Comparison of ENCODE assay signal across 8 cellular contexts in the genomic region with DNA sequence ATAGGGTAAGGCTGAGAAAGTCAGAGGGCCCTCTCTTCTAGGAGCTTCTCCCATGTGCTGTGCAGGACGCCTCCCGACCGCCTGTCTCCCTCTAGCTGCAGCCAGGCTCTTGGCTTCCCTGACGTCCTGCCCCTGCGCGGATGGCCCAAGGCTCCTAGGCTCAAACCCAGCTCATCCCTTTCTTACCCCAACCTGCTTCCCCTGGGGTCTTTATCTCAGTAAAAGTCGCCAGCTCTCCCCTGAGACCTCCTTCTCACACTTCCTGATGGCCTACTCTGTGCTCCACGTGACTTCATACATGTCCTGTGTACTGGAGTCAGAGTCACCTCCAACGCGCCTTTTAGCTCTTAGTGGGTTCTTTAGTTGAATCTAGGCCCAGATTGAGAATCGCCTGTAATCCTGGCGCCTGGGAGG. TPM values are rescaled to one million over a fixed set of nuclear protein-coding genes. Genes with fewer than 3 reads are reported as not detected.
DNase-seq lines count a peak whose midpoint lies in the region; ATAC-seq and TF ChIP-seq lines count a peak whose summit lies in the region.

No MANE protein-coding gene starts in this region.

- H3K36me3 ChIP-seq in BLaER1 treated with 17β-estradiol and CSF1 and Interleukin-3, amounts not matched to agents 10 nM and 100 nM: peaks cover 17 to 28% (median 23%) of the 10 kb centered on the region in 11 experiments
- no peaks in the 10 kb centered on the region for H3K36me3 ChIP-seq in brain microvascular endothelial cell (replicated peaks)
- no peaks in the 10 kb centered on the region for H3K36me3 ChIP-seq in smooth muscle cell (ENCODE audit: low read depth)

- peak overlapping the region; percentile 88 to 97 (median 93) for H3K27ac ChIP-seq in BLaER1 treated with 17β-estradiol and CSF1 and Interleukin-3, amounts not matched to agents 10 nM and 100 nM
- H3K27ac ChIP-seq in brain microvascular endothelial cell: no peak overlapping the region
- H3K27ac ChIP-seq in smooth muscle cell (ENCODE audit: low read depth): peak overlapping the region; percentile 64

- H2AFZ ChIP-seq in smooth muscle cell (ENCODE audit: low read depth): peak overlapping the region; percentile 99

- peak overlapping the region; percentile 84 to 97 (median 92) for H3K9ac ChIP-seq in BLaER1 treated with 17β-estradiol and CSF1 and Interleukin-3, amounts not matched to agents 10 nM and 100 nM
- peak overlapping the region; percentile 89 for H3K9ac ChIP-seq in smooth muscle cell (ENCODE audit: low read depth)

- H3K4me3 ChIP-seq in BLaER1 treated with 17β-estradiol and CSF1 and Interleukin-3, amounts not matched to agents 10 nM and 100 nM: peak overlapping the region; percentile 65 to 89 (median 75)
- H3K4me3 ChIP-seq in brain microvascular endothelial cell (ENCODE audit: low read depth, low read length): peak overlapping the region; percentile 72
- peak overlapping the region; percentile 85 for H3K4me3 ChIP-seq in smooth muscle cell

- H4K20me1 ChIP-seq in BLaER1 treated with 17β-estradiol and CSF1 and Interleukin-3, amounts not matched to agents 10 nM and 100 nM: no peaks in the 10 kb centered on the region
- no peaks in the 10 kb centered on the region for H4K20me1 ChIP-seq in smooth muscle cell (ENCODE audit: low read depth)

- DNase-seq in NAMALWA (ENCODE audit: low spot score) (peak; percentile 72), T-helper 22 cell (ENCODE audit: low read depth) (peak; percentile 39), brain microvascular endothelial cell (peak; percentile 55), iPS-NIHi7 (ENCODE audit: extremely low spot score) (peak; percentile 80), smooth muscle cell (lab: John Stamatoyannopoulos, UW; ENCODE audit: unreplicated experiment) (peak; percentile 27)

- H3K27me3 ChIP-seq in BLaER1 treated with 17β-estradiol and CSF1 and Interleukin-3, amounts not matched to agents 10 nM and 100 nM: no peaks in the 10 kb centered on the region
- H3K27me3 ChIP-seq in brain microvascular endothelial cell (replicated peaks) (no peaks in the 10 kb centered on the region), smooth muscle cell (ENCODE audit: low read depth) (no peaks in the 10 kb centered on the region)

- peaks cover 30 to 51% (median 43%) of the 10 kb centered on the region in 10 experiments for H3K4me1 ChIP-seq in BLaER1 treated with 17β-estradiol and CSF1 and Interleukin-3, amounts not matched to agents 10 nM and 100 nM
- H3K4me1 ChIP-seq in smooth muscle cell (ENCODE audit: low read depth): peaks cover 13% of the 10 kb centered on the region

- no peaks in the 10 kb centered on the region for H3K9me3 ChIP-seq in BLaER1 treated with 17β-estradiol and CSF1 and Interleukin-3, amounts not matched to agents 10 nM and 100 nM (replicated peaks in 1 of 11)
- no peaks in the 10 kb centered on the region for H3K9me3 ChIP-seq in smooth muscle cell (replicated peaks; ENCODE audit: low read depth)

- 27% methylated on average over 11 of the region's 12 CpGs for WGBS in smooth muscle cell (ENCODE audit: low lambda C conversion rate)

- TF ChIP-seq CTCF in brain microvascular endothelial cell (IDR thresholded peaks at IDR 0.05; ENCODE audit: low read depth, low read length, missing control alignments) (peak; percentile 83), smooth muscle cell (IDR thresholded peaks at IDR 0.05; ENCODE audit: borderline replicate concordance, insufficient read depth, poor library complexity, severe bottlenecking) (peak; percentile 39)

- in situ Hi-C loops in brain microvascular endothelial cell (cut with HindIII; ENCODE audit: low pct_ligation_motif_present, low sequenced_read_pairs): no loop called here

- peak overlapping the region; percentile 83 to 97 (median 93) for H3K4me2 ChIP-seq in BLaER1 treated with 17β-estradiol and CSF1 and Interleukin-3, amounts not matched to agents 10 nM and 100 nM
- peak overlapping the region; percentile 89 for H3K4me2 ChIP-seq in smooth muscle cell

- H3K79me2 ChIP-seq in smooth muscle cell (ENCODE audit: low read depth): peaks cover 17% of the 10 kb centered on the region

- peak; percentile 41 for ATAC-seq in GM19463 (IDR thresholded peaks at IDR 0.05; ENCODE audit: unreplicated experiment)
- no peak for ATAC-seq in GM21447 (IDR thresholded peaks at IDR 0.05; ENCODE audit: unreplicated experiment)

- H3F3A ChIP-seq in smooth muscle cell (ENCODE audit: low read depth): peaks cover 4% of the 10 kb centered on the region

RNA-seq across cellular contexts. Expression of a gene that starts 1.1 kb away (rescaled TPM):
- total RNA-seq in smooth muscle cell: 5.6 and 6.3 TPM in 2 replicates
- 5.7 and 6.9 TPM in 2 replicates for polyA plus RNA-seq in smooth muscle cell

RNA-seq across cellular contexts. Expression of a gene that starts 9.4 kb away (rescaled TPM):
- 17.8 and 18.6 TPM in 2 replicates for total RNA-seq in smooth muscle cell
- 15.4 and 17.5 TPM in 2 replicates for polyA plus RNA-seq in smooth muscle cell

RNA-seq across cellular contexts. Expression of a gene that starts 22.4 kb away (rescaled TPM):
- total RNA-seq in smooth muscle cell: 1.6 and 5.0 TPM in 2 replicates
- 4.0 and 6.5 TPM in 2 replicates for polyA plus RNA-seq in smooth muscle cell

RNA-seq across cellular contexts. Expression of a gene that starts 35.7 kb away (rescaled TPM):
- total RNA-seq in smooth muscle cell: 6.2 and 6.9 TPM in 2 replicates
- 16.4 and 16.8 TPM in 2 replicates for polyA plus RNA-seq in smooth muscle cell

RNA-seq across cellular contexts. Expression of a gene that starts 49.7 kb away (rescaled TPM):
- 8.1 and 12.9 TPM in 2 replicates for total RNA-seq in smooth muscle cell
- 3.8 and 6.8 TPM in 2 replicates for polyA plus RNA-seq in smooth muscle cell

Comparison
In these comparisons a context has a peak if more than half of its experiments do, and no peak if none do; other contexts are left out.
1. DNase-seq: peak in every context shown above with its lines; median percentile 80 in iPS-NIHi7; 72 in NAMALWA; 55 in brain microvascular endothelial cell; 39 in T-helper 22 cell; 27 in smooth muscle cell.